ENCODE assay signal across 23 cellular contexts in the genomic region with DNA sequence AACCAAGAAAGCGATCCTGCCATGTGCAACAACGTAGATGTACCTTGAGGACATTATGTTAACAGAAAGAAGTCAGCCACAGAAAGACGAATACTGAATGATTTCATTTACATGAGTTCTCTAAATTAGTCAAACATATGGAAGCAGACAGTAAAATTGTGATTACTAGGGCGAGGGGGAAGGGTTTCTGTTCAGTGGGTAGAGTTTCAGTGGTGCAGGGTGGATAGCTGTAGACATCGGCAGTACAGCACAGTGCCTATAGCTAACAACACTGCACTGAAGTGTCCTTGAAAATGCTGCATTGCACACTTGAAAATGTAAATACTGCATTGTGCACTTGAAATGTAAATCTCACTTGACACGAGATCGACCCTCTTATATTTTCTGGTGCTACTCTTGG.
"Had no signal": no experiment of that assay in that cellular context is flagged by ENCODE, and none has a peak within 500 bp of the region (broad histone marks: within the 10 kb centered on the region; RNA-seq: fewer than 3 reads in every experiment).

No MANE protein-coding gene starts in this region.

- H3K9me3 Mint-ChIP-seq: activated naive CD4-positive, alpha-beta T cell treated with anti-CD3 and anti-CD28 coated beads, Interleukin-2, amount 50 U/mL, for 24 hours had no signal

- H3K4me3 Mint-ChIP-seq: activated CD4-positive, alpha-beta T cell treated with anti-CD3 and anti-CD28 coated beads, Interleukin-2, amount 10 ng/mL, durations not matched to agents 7 days and 5 days; activated CD8-positive, alpha-beta memory T cell treated with anti-CD3 and anti-CD28 coated beads, Interleukin-2, amount 10 ng/mL, durations not matched to agents 7 days and 5 days; activated CD8-positive, alpha-beta T cell treated with anti-CD3 and anti-CD28 coated beads, Interleukin-2, amount 10 ng/mL, durations not matched to agents 7 days and 5 days; activated naive CD4-positive, alpha-beta T cell treated with anti-CD3 and anti-CD28 coated beads, Interleukin-2, amount 50 U/mL, for 24 hours; activated naive CD8-positive, alpha-beta T cell treated with anti-CD3 and anti-CD28 coated beads, Interleukin-2, amount 50 U/mL, for 24 hours; natural killer cell treated with Interleukin-12 subunit alpha and Interleukin-12 subunit beta and Interleukin-15 and Interleukin-18, amount 100 ng/mL, for 72 hours had no signal

- ATAC-seq: activated CD4-positive, CD25-positive, alpha-beta regulatory T cell treated with anti-CD3 and anti-CD28 coated beads, Interleukin-2, amount 50 U/mL, for 24 hours; activated CD8-positive, alpha-beta memory T cell treated with anti-CD3 and anti-CD28 coated beads, Interleukin-2, amount 10 ng/mL, durations not matched to agents 7 days and 5 days; activated CD8-positive, alpha-beta T cell treated with anti-CD3 and anti-CD28 coated beads, Interleukin-2, amount 10 ng/mL, durations not matched to agents 7 days and 5 days; activated naive CD8-positive, alpha-beta T cell treated with anti-CD3 and anti-CD28 coated beads, Interleukin-2, amount 50 U/mL, for 24 hours; gastroesophageal sphincter; left cardiac atrium; left ventricle myocardium superior; mucosa of descending colon; natural killer cell treated with Interleukin-12 subunit alpha and Interleukin-12 subunit beta and Interleukin-15 and Interleukin-18, amount 100 ng/mL, for 72 hours; right cardiac atrium had no signal

- H3K27me3 Mint-ChIP-seq: activated CD4-positive, alpha-beta T cell treated with anti-CD3 and anti-CD28 coated beads, Interleukin-2, amount 10 ng/mL, durations not matched to agents 7 days and 5 days; activated CD8-positive, alpha-beta memory T cell treated with anti-CD3 and anti-CD28 coated beads, Interleukin-2, amount 10 ng/mL, durations not matched to agents 7 days and 5 days; activated naive CD8-positive, alpha-beta T cell treated with anti-CD3 and anti-CD28 coated beads, Interleukin-2, amount 50 U/mL, for 24 hours had no signal

- DNase-seq: activated CD4-positive, alpha-beta T cell treated with anti-CD3 and anti-CD28 coated beads, Interleukin-2, amount 10 ng/mL, durations not matched to agents 7 days and 5 days; activated CD8-positive, alpha-beta memory T cell treated with anti-CD3 and anti-CD28 coated beads, Interleukin-2, amount 10 ng/mL, durations not matched to agents 7 days and 5 days; activated CD8-positive, alpha-beta T cell treated with anti-CD3 and anti-CD28 coated beads, Interleukin-2, amount 10 ng/mL, durations not matched to agents 7 days and 5 days; activated gamma-delta T cell treated with Interleukin-2 at 50 U/mL for 16 hours; activated naive CD8-positive, alpha-beta T cell treated with anti-CD3 and anti-CD28 coated beads, Interleukin-2, amount 50 U/mL, for 24 hours; amygdala; caudate nucleus; cortex of kidney; hippocampal formation; left cardiac atrium; left ventricle myocardium superior; mucosa of descending colon; right cardiac atrium; stimulated activated CD4-positive, alpha-beta T cell treated with anti-CD3 and anti-CD28 coated beads, Interleukin-15, amount 100 ng/mL, for 24 hours; stimulated activated CD4-positive, alpha-beta T cell treated with anti-CD3 and anti-CD28 coated beads, Interleukin-2, amount 100 ng/mL, for 24 hours; stimulated activated naive CD4-positive, alpha-beta T cell treated with Interleukin-2 at 50 U/mL for 16 hours; T-helper 9 cell; trophoblast cell; WERI-Rb-1 had no signal

- H3K27ac Mint-ChIP-seq: activated CD4-positive, alpha-beta T cell treated with anti-CD3 and anti-CD28 coated beads, Interleukin-2, amount 10 ng/mL, durations not matched to agents 7 days and 5 days; activated CD8-positive, alpha-beta memory T cell treated with anti-CD3 and anti-CD28 coated beads, Interleukin-2, amount 10 ng/mL, durations not matched to agents 7 days and 5 days; activated CD8-positive, alpha-beta T cell treated with anti-CD3 and anti-CD28 coated beads, Interleukin-2, amount 10 ng/mL, durations not matched to agents 7 days and 5 days; activated naive CD4-positive, alpha-beta T cell treated with anti-CD3 and anti-CD28 coated beads, Interleukin-2, amount 50 U/mL, for 24 hours; activated naive CD8-positive, alpha-beta T cell treated with anti-CD3 and anti-CD28 coated beads, Interleukin-2, amount 50 U/mL, for 24 hours; natural killer cell treated with Interleukin-12 subunit alpha and Interleukin-12 subunit beta and Interleukin-15 and Interleukin-18, amount 100 ng/mL, for 72 hours had no signal

- H3K4me1 Mint-ChIP-seq: activated CD4-positive, alpha-beta T cell treated with anti-CD3 and anti-CD28 coated beads, Interleukin-2, amount 10 ng/mL, durations not matched to agents 7 days and 5 days; activated CD8-positive, alpha-beta memory T cell treated with anti-CD3 and anti-CD28 coated beads, Interleukin-2, amount 10 ng/mL, durations not matched to agents 7 days and 5 days; activated naive CD4-positive, alpha-beta T cell treated with anti-CD3 and anti-CD28 coated beads, Interleukin-2, amount 50 U/mL, for 24 hours; activated naive CD8-positive, alpha-beta T cell treated with anti-CD3 and anti-CD28 coated beads, Interleukin-2, amount 50 U/mL, for 24 hours had no signal
